ENCODE assay signal across 12 cellular contexts in the genomic region with DNA sequence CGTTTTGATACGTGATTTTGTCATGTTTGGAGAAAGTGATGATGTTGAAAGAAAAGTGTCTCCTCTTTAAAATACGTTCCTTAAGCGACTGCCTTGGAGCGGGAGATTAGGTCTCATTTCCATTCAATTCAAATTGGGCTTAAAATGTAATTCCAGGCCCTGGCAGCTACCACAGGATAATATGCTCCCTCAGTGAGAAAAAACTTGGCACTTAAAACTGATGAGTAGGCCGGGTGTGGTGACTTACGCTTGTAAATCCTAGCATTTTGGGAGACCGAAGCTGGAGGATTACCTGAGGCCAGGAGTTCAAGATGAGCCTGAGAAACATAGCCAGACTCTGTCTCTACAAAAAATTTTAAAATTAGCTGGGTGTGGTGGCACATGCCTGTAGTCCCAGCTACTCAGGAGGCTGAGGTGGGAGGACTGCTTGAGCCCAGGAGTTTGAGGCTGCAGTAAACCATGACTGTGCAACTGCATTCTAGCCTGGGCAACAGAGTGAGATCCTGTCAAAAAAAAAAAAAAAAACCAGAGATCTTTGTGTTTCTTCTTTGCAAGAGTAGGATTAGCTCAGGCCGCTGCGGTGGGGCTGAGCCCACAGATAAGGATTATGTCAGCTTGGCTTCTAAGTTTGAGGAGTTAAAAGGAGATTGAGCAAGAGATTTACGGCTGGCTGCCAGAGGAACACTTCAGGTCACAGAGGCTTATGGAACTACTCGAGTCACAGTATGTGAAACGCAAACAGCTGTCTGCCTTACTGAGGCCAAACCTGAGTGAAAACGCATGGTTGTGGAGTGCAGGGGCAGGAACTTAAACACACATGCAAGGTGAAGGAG.
DNase-seq lines count a peak whose midpoint lies in the region; ATAC-seq and TF ChIP-seq lines count a peak whose summit lies in the region.
"Had no signal": no experiment of that assay in that cellular context is flagged by ENCODE, and none has a peak within 500 bp of the region (broad histone marks: within the 10 kb centered on the region; RNA-seq: fewer than 3 reads in every experiment).

No MANE protein-coding gene starts in this region.

- no peak overlapping the region for H3K27ac ChIP-seq in right atrium auricular region
- H3K27ac ChIP-seq in stomach = peak overlapping the region in 1 of 5 donors; percentile 35

- H3K27me3 ChIP-seq in adipocyte (replicated peaks; ENCODE audit: control insufficient read depth, insufficient read depth, low read length) (no peaks in the 10 kb centered on the region), right atrium auricular region (no peaks in the 10 kb centered on the region), stomach (no peaks in the 10 kb centered on the region)

- WGBS in stomach, 5 donors = 50 to 61% (median 60%) methylated on average over 14 of the region's 14 CpGs

- H3K36me3 ChIP-seq in adipocyte (ENCODE audit: control insufficient read depth, insufficient read depth, low read length, severe bottlenecking) (no peaks in the 10 kb centered on the region), right atrium auricular region (no peaks in the 10 kb centered on the region), stomach (no peaks in the 10 kb centered on the region)

- intact Hi-C loops in stomach (cut with DNase I; ENCODE audit: low total_unique reads) = no loop called here

- TF ChIP-seq POLR2A in stomach (IDR thresholded peaks at IDR 0.05) = no peak

- H3K4me3 ChIP-seq in Jurkat, Clone E6-1 (ENCODE audit: low read length) = no peak overlapping the region
- H3K4me3 ChIP-seq in adipocyte (ENCODE audit: low read length) (peak overlapping the region; percentile 31), right atrium auricular region (no peak overlapping the region), stomach (no peak overlapping the region)

- H3K9me3 ChIP-seq in adipocyte (ENCODE audit: control insufficient read depth, low read length) = no peaks in the 10 kb centered on the region
- H3K9me3 ChIP-seq in right atrium auricular region = no peaks in the 10 kb centered on the region
- H3K9me3 ChIP-seq in stomach = no peaks in the 10 kb centered on the region

- TF ChIP-seq CTCF in right atrium auricular region (IDR thresholded peaks at IDR 0.05) (no peak), stomach (IDR thresholded peaks at IDR 0.05) (no peak)

- no peak for ATAC-seq in GM21515 (IDR thresholded peaks at IDR 0.05; ENCODE audit: unreplicated experiment)
- no peak for ATAC-seq in HG02840 (IDR thresholded peaks at IDR 0.05; ENCODE audit: low FRiP score, unreplicated experiment)

- peaks cover 13% of the 10 kb centered on the region for H3K4me1 ChIP-seq in adipocyte (ENCODE audit: control insufficient read depth, insufficient read depth, low read length)
- H3K4me1 ChIP-seq in right atrium auricular region = no peaks in the 10 kb centered on the region
- peaks cover 0 to 5% (median 0%) of the 10 kb centered on the region in 4 donors for H3K4me1 ChIP-seq in stomach

- no peak overlapping the region for H3K9ac ChIP-seq in adipocyte (ENCODE audit: low read length)

- DNase-seq in Jurkat, Clone E6-1 (ENCODE audit: low read depth, low spot score) = peak; percentile 6
- DNase-seq in adipocyte (ENCODE audit: low read depth) (peak; percentile 48), right atrium auricular region (ENCODE audit: low spot score) (peak; percentile 79), stomach (peak; percentile 39), NCI-H2107 (lab: John Stamatoyannopoulos, UW) (no peak), NCI-H1105 (lab: John Stamatoyannopoulos, UW) (no peak)
- DNase-seq: activated CD4-positive, alpha-beta T cell treated with anti-CD3 and anti-CD28 coated beads, Interleukin-2, amount 10 ng/mL, durations not matched to agents 24 days and 14 days; amygdala; naive B cell; RPMI8226 had no signal

- no peak for TF ChIP-seq EP300 in stomach (IDR thresholded peaks at IDR 0.05)

Comparison
In these comparisons a context has a peak if more than half of its experiments do, and no peak if none do; other contexts are left out.
1. DNase-seq: peak in Jurkat, Clone E6-1 (single experiment), adipocyte (single experiment), right atrium auricular region (single experiment) and stomach (single experiment); none in NCI-H2107 (single experiment) and NCI-H1105 (single experiment).